Comparison of ENCODE assay signal across 8 cellular contexts in genomic region chr15:96356494-96357455, GRCh38. TPM values are rescaled to one million over a fixed set of nuclear protein-coding genes. Genes with fewer than 3 reads are reported as not detected.
A peak's percentile ranks its signal among the peaks of the same experiment; 100 is the strongest.
DNase-seq lines count a peak whose midpoint lies in the region; ATAC-seq and TF ChIP-seq lines count a peak whose summit lies in the region.

No MANE protein-coding gene starts in this region.

- H3K27me3 ChIP-seq in endocrine pancreas (ENCODE audit: control insufficient read depth, insufficient read depth, low read length), result peaks cover 10% of the 10 kb centered on the region

- TF ChIP-seq CTCF in mucosa of descending colon (IDR thresholded peaks at IDR 0.05), result peak; percentile 99

- H3K4me1 ChIP-seq in endocrine pancreas (ENCODE audit: control insufficient read depth, insufficient read depth, low read length) (no peaks in the 10 kb centered on the region), mucosa of descending colon (ENCODE audit: low read depth) (peaks cover 18% of the 10 kb centered on the region)

- peaks cover 3% of the 10 kb centered on the region for H3K36me3 ChIP-seq in endocrine pancreas (ENCODE audit: control insufficient read depth, insufficient read depth, low read length)
- H3K36me3 ChIP-seq in mucosa of descending colon (ENCODE audit: low read depth), result no peaks in the 10 kb centered on the region

- H3K4me3 ChIP-seq in endocrine pancreas (ENCODE audit: control insufficient read depth, insufficient read depth, low read length) (peak overlapping the region; percentile 61), mucosa of descending colon (no peak overlapping the region)

- H3K9me3 ChIP-seq in endocrine pancreas (ENCODE audit: control insufficient read depth, low read length) (no peaks in the 10 kb centered on the region), mucosa of descending colon (no peaks in the 10 kb centered on the region)

- ATAC-seq in GM19035 (IDR thresholded peaks at IDR 0.05; ENCODE audit: unreplicated experiment) (peak; percentile 91), HG03196 (IDR thresholded peaks at IDR 0.05; ENCODE audit: unreplicated experiment) (peak; percentile 72), mucosa of descending colon (peak; percentile 87)

- DNase-seq in Ammon's horn (ENCODE audit: low spot score), result peak; percentile 74
- DNase-seq in NCI-H82 (lab: John Stamatoyannopoulos, UW), result peak; percentile 83
- DNase-seq in activated CD8-positive, alpha-beta memory T cell treated with anti-CD3 and anti-CD28 coated beads for 24 hours, result peak; percentile 86
- DNase-seq in mucosa of descending colon, result peak; percentile 76 to 92 (median 91)
- DNase-seq in stimulated activated CD8-positive, alpha-beta memory T cell treated with anti-CD3 and anti-CD28 coated beads, Interleukin-4, amount 100 ng/mL, for 4 hours (ENCODE audit: low read depth in 2 of 2, low spot score in 1 of 2), result peak; percentile 8 to 24

- H3K9ac ChIP-seq in endocrine pancreas (ENCODE audit: control insufficient read depth, insufficient read depth, low read length), result peak overlapping the region; percentile 14

- intact Hi-C loops in mucosa of descending colon (cut with DNase I, micrococcal nuclease), result no loop called here

RNA-seq across cellular contexts. Expression of gene NR2F2, which starts 26.3 kb away (rescaled TPM):
- total RNA-seq in mucosa of descending colon, result 10 to 100 TPM; 31.9 to 79.3 (median 36.8) TPM

Comparison
In these comparisons a context has a peak if more than half of its experiments do, and no peak if none do; other contexts are left out.
1. DNase-seq: peak in every context shown above with its lines; median percentile 91 in mucosa of descending colon; 86 in activated CD8-positive, alpha-beta memory T cell treated with anti-CD3 and anti-CD28 coated beads for 24 hours; 83 in NCI-H82; 74 in Ammon's horn; 16 in stimulated activated CD8-positive, alpha-beta memory T cell treated with anti-CD3 and anti-CD28 coated beads, Interleukin-4, amount 100 ng/mL, for 4 hours.